In the genomic region with DNA sequence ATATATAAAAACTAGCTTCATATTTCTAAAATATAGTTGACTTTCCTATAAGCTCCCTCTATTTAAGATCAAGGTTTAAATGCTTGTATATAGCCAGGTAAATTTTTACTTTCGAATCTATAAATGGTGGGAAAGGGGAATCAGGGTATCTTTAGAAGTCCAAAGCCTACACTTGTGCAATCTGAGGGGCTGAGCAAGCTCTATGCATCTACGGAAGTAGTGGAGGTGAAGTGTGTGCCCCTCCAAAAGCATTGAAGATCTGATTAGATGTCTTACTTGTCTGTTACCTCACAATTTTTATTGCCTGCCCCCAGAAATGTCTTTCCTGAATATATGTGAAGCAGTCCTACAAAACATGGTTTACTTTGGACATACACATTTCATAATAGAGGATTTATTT, we compare ENCODE assay signal across 10 cellular contexts. TPM values are rescaled to one million over a fixed set of nuclear protein-coding genes. Genes with fewer than 3 reads are reported as not detected.
DNase-seq lines count a peak whose midpoint lies in the region; ATAC-seq, FAIRE-seq and TF ChIP-seq lines count a peak whose summit lies in the region.
"Had no signal": no experiment of that assay in that cellular context is flagged by ENCODE, and none has a peak within 500 bp of the region (broad histone marks: within the 10 kb centered on the region; RNA-seq: fewer than 3 reads in every experiment).

No MANE protein-coding gene starts in this region.

- H3K79me2 ChIP-seq in OCI-LY7 (ENCODE audit: insufficient read depth, low read depth, low read length) = peaks cover 73% of the 10 kb centered on the region

- H3K9me2 ChIP-seq in OCI-LY7 (ENCODE audit: insufficient read depth, low read length) = no peaks in the 10 kb centered on the region

- H3K27ac ChIP-seq in OCI-LY7 (ENCODE audit: low read depth, low read length, poor library complexity, severe bottlenecking) = no peak overlapping the region
- peak overlapping the region; percentile 24 to 96 (median 90) for H3K27ac ChIP-seq in esophagus muscularis mucosa (replicated peaks in 1 of 4)

- no peak for TF ChIP-seq CTCF in GM12865 (IDR thresholded peaks at IDR 0.05; ENCODE audit: insufficient read depth, low read depth, low read length, missing control alignments)
- TF ChIP-seq CTCF in OCI-LY7 (conservative IDR thresholded peaks at IDR 0.05; ENCODE audit: low read length) = no peak
- TF ChIP-seq CTCF in esophagus muscularis mucosa (IDR thresholded peaks at IDR 0.05) = no peak
- no peak for TF ChIP-seq CTCF in progenitor cell of endocrine pancreas (IDR thresholded peaks at IDR 0.05; ENCODE audit: unreplicated experiment)

- peak overlapping the region; percentile 94 for H3K4me3 Mint-ChIP-seq in progenitor cell of endocrine pancreas (ENCODE audit: low read depth)

- no peak overlapping the region for H2AFZ ChIP-seq in OCI-LY7 (ENCODE audit: low read length)

- H3K4me1 ChIP-seq in OCI-LY7 (ENCODE audit: insufficient read depth, low read length, poor library complexity, severe bottlenecking) (peaks cover 31% of the 10 kb centered on the region), esophagus muscularis mucosa (peaks cover 30 to 57% (median 55%) of the 10 kb centered on the region in 4 donors)

- TF ChIP-seq EP300 in esophagus muscularis mucosa (IDR thresholded peaks at IDR 0.05) = no peak

- intact Hi-C loops in OCI-LY7 (cut with micrococcal nuclease; ENCODE audit: unreplicated experiment) = loop anchor here (5.0 to 10.0 kb wide), 3 partner anchors 302 to 1540 kb away; a partner anchor contains a TSS
- intact Hi-C loops in esophagus muscularis mucosa (cut with DNase I) = loop anchor here (5.0 to 10.0 kb wide), 3 partner anchors 60 to 190 kb away; a partner anchor contains a TSS

- FAIRE-seq in H54 (lab: Jason Lieb, UNC) = no peak

- H3K9me3 Mint-ChIP-seq in progenitor cell of endocrine pancreas (ENCODE audit: low read depth) = no peaks in the 10 kb centered on the region

- peak overlapping the region; percentile 97 for H3K4me2 ChIP-seq in OCI-LY7 (ENCODE audit: low read length)

- WGBS in esophagus muscularis mucosa = 37% methylated on average over 2 of the region's 2 CpGs

- BruUV-seq in OCI-LY7 (replicated peaks; lab: Mats Ljungman, UMichigan) = no TSS peak

- H4K20me1 ChIP-seq in OCI-LY7 (ENCODE audit: insufficient read depth, low read length) = peaks cover 5% of the 10 kb centered on the region; the same call in 1 of the 2 replicates

- no peaks in the 10 kb centered on the region for H3K27me3 ChIP-seq in esophagus muscularis mucosa

- H3K36me3 Mint-ChIP-seq in progenitor cell of endocrine pancreas (ENCODE audit: insufficient read depth) = peaks cover 5% of the 10 kb centered on the region

- no peaks in the 10 kb centered on the region for H3K36me3 ChIP-seq in OCI-LY7 (ENCODE audit: insufficient read depth, low read length)
- H3K36me3 ChIP-seq in esophagus muscularis mucosa = no peaks in the 10 kb centered on the region

- CTCF ChIA-PET in OCI-LY7 (lab: Charles Lee; ENCODE audit: unreplicated experiment) = no interaction called here

- POLR2A ChIA-PET in OCI-LY7 (lab: Charles Lee) = interaction anchor here (0.5 to 4.4 kb wide), 10 partner anchors 9 to 638 kb away, joined by 3 to 26 read pairs (median 3); a partner anchor contains a TSS

- H3K4me1 Mint-ChIP-seq in progenitor cell of endocrine pancreas (ENCODE audit: low read depth) = peaks cover 20% of the 10 kb centered on the region

- TF ChIP-seq POLR2A in esophagus muscularis mucosa (IDR thresholded peaks at IDR 0.05; ENCODE audit: low read depth) (no peak), H54 (IDR thresholded peaks at IDR 0.05; ENCODE audit: low read depth, low read length) (no peak)

- peak overlapping the region; percentile 78 for H3K27ac Mint-ChIP-seq in progenitor cell of endocrine pancreas

- H3K27me3 Mint-ChIP-seq in progenitor cell of endocrine pancreas = no peaks in the 10 kb centered on the region

- DNase-seq in GM12865 (ENCODE audit: low read depth) (no peak), OCI-LY7 (ENCODE audit: low spot score) (peak; percentile 18), esophagus muscularis mucosa (ENCODE audit: extremely low spot score) (no peak), progenitor cell of endocrine pancreas (ENCODE audit: low spot score, unreplicated experiment) (no peak), H54 (ENCODE audit: insufficient read length, low spot score) (no peak), HPDE6-E6E7 (ENCODE audit: extremely low spot score) (no peak)
- DNase-seq: activated CD4-positive, alpha-beta T cell treated with anti-CD3 and anti-CD28 coated beads for 1 hour; stimulated activated CD8-positive, alpha-beta memory T cell treated with anti-CD3 and anti-CD28 coated beads, Interleukin-4, amount 100 ng/mL, for 48 hours had no signal

- H3K9me3 ChIP-seq in OCI-LY7 (ENCODE audit: low read length) (no peaks in the 10 kb centered on the region), esophagus muscularis mucosa (no peaks in the 10 kb centered on the region)

- H3K4me3 ChIP-seq in GM12865 (ENCODE audit: low read depth, low read length) (peak overlapping the region; percentile 99), OCI-LY7 (ENCODE audit: low read depth, low read length, poor library complexity, severe bottlenecking) (peak overlapping the region; percentile 93), esophagus muscularis mucosa (peak overlapping the region; percentile 72 to 87 (median 80))

- ATAC-seq in HG02840 (IDR thresholded peaks at IDR 0.05; ENCODE audit: low FRiP score, unreplicated experiment) (no peak), HG03108 (IDR thresholded peaks at IDR 0.05; ENCODE audit: unreplicated experiment) (no peak)

RNA-seq across cellular contexts. Expression of a gene that starts 1.6 kb away (rescaled TPM):
- total RNA-seq in OCI-LY7 (2014; rRNA removed; shearing (Covaris generic)) = 32.6 and 48.7 TPM in 2 replicates
- 38.1 and 43.0 TPM in 2 replicates for total RNA-seq in OCI-LY7 (2022)
- total RNA-seq in esophagus muscularis mucosa = 10 to 100 TPM; 33.6 to 60.2 (median 39.3) TPM
- total RNA-seq in progenitor cell of endocrine pancreas = 101 and 105 TPM in 2 replicates
